ENCODE assay signal across 29 cellular contexts in the genomic region with DNA sequence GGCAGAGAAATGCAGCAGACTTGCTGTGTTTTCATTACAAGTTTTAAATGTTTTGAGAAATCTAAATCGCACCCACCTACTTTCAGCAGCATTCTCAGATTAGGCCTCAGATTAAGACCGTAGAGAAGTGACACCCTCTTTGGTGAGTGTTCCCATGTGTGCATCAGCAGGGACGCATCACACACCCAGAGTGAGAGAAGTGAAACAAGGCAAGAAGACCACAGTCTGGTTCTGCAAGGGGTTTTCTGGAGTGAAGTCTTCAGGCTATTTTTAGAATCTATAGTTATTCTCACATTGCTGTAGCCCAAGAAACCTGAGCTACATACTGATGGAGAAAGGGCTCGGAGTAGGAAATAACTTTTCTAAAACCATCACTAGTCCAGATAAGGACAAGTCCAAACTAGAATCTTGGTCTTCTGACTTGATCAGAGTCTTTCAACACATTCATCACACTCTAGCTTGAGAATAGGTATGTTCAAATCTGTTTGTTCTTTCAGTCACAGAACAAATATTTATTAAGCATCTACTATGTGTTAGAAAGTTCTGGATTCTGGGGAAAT.
DNase-seq lines count a peak whose midpoint lies in the region; ATAC-seq, FAIRE-seq and TF ChIP-seq lines count a peak whose summit lies in the region.
"Had no signal": no experiment of that assay in that cellular context is flagged by ENCODE, and none has a peak within 500 bp of the region (broad histone marks: within the 10 kb centered on the region; RNA-seq: fewer than 3 reads in every experiment).

No MANE protein-coding gene starts in this region.

- no peak for FAIRE-seq in bronchial epithelial cell (lab: Jason Lieb, UNC)
- FAIRE-seq: GM18507, H1, pancreas had no signal

- H3K4me3 Mint-ChIP-seq in activated T-cell treated with anti-CD3 and anti-CD28 coated beads, Interleukin-2, amount 50 U/mL, for 24 hours: no peak overlapping the region
- H3K4me3 Mint-ChIP-seq: nephron progenitor cell had no signal

- H3K27ac Mint-ChIP-seq in activated T-cell treated with anti-CD3 and anti-CD28 coated beads, Interleukin-2, amount 50 U/mL, for 24 hours: no peak overlapping the region
- H3K27ac Mint-ChIP-seq: nephron progenitor cell had no signal

- peaks cover 17% of the 10 kb centered on the region for H3K9me3 Mint-ChIP-seq in activated T-cell treated with anti-CD3 and anti-CD28 coated beads, Interleukin-2, amount 50 U/mL, for 24 hours
- H3K9me3 Mint-ChIP-seq: nephron progenitor cell had no signal

- no peaks in the 10 kb centered on the region for H3K36me3 ChIP-seq in bronchial epithelial cell (ENCODE audit: control insufficient read depth, insufficient read depth, low read length)
- H3K36me3 ChIP-seq: pancreas, right atrium auricular region, upper lobe of left lung had no signal

- no peaks in the 10 kb centered on the region for H3K27me3 ChIP-seq in bronchial epithelial cell (ENCODE audit: control insufficient read depth, insufficient read depth, low read length)
- H3K27me3 ChIP-seq: dorsolateral prefrontal cortex, pancreas, right atrium auricular region, upper lobe of left lung had no signal

- H3K27me3 Mint-ChIP-seq in activated T-cell treated with anti-CD3 and anti-CD28 coated beads, Interleukin-2, amount 50 U/mL, for 24 hours: no peaks in the 10 kb centered on the region

- H3K36me3 Mint-ChIP-seq in activated T-cell treated with anti-CD3 and anti-CD28 coated beads, Interleukin-2, amount 50 U/mL, for 24 hours (ENCODE audit: low read depth): no peaks in the 10 kb centered on the region

- DNase-seq in GM12865 (ENCODE audit: low read depth) (peak; percentile 1), bronchial epithelial cell (ENCODE audit: low read depth) (peak; percentile 82), NCI-H2029 treated with DMSO at 0.1 percent for 48 hours (lab: John Stamatoyannopoulos, UW) (no peak), NCI-H748 treated with DMSO at 0.1 percent for 48 hours (lab: John Stamatoyannopoulos, UW) (no peak), islet precursor cell (no peak)
- DNase-seq in activated T-cell treated with anti-CD3 and anti-CD28 coated beads, Interleukin-2, amount 50 U/mL, for 24 hours: no peak
- DNase-seq: activated CD4-positive, alpha-beta T cell treated with anti-CD3 and anti-CD28 coated beads for 48 hours; activated naive CD4-positive, alpha-beta T cell treated with anti-CD3 and anti-CD28 coated beads, Interleukin-2, amount 50 U/mL, for 16 hours; anterior cingulate cortex; central memory CD4-positive, alpha-beta T cell; DND-41; dorsolateral prefrontal cortex; hippocampal formation; Karpas-422; left ventricle myocardium superior; NCI-H1105; NCI-H2081 treated with DMSO at 0.1 percent for 48 hours; NCI-H510A; nephron progenitor cell; pancreas; SK-N-SH; stimulated activated CD4-positive, alpha-beta T cell treated with anti-CD3 and anti-CD28 coated beads, Interleukin-12 subunit alpha, Interleukin-12 subunit beta, amount 100 ng/mL, for 4 hours; T-helper 2 cell; upper lobe of left lung had no signal

- no peak for TF ChIP-seq CTCF in GM12865 (IDR thresholded peaks at IDR 0.05; ENCODE audit: insufficient read depth, low read depth, low read length, missing control alignments)
- no peak for TF ChIP-seq CTCF in bronchial epithelial cell (IDR thresholded peaks at IDR 0.05; ENCODE audit: insufficient read depth, low read length, severe bottlenecking)

- H3K4me3 ChIP-seq in GM12865 (ENCODE audit: low read depth, low read length) (no peak overlapping the region), bronchial epithelial cell (ENCODE audit: low read depth, low read length) (no peak overlapping the region)
- H3K4me3 ChIP-seq: dorsolateral prefrontal cortex, pancreas, right atrium auricular region, upper lobe of left lung had no signal

- no peaks in the 10 kb centered on the region for H3K4me1 Mint-ChIP-seq in activated T-cell treated with anti-CD3 and anti-CD28 coated beads, Interleukin-2, amount 50 U/mL, for 24 hours (ENCODE audit: low read depth)

- ATAC-seq in GM19351 (IDR thresholded peaks at IDR 0.05; ENCODE audit: unreplicated experiment) (peak; percentile 86), HG03025 (IDR thresholded peaks at IDR 0.05; ENCODE audit: low FRiP score, unreplicated experiment) (peak; percentile 57)
- ATAC-seq: left ventricle myocardium superior, pancreas had no signal

Comparison
In these comparisons a context has a peak if more than half of its experiments do, and no peak if none do; other contexts are left out.
1. DNase-seq: peak in GM12865 (single experiment) and bronchial epithelial cell (single experiment); none in NCI-H2029 treated with DMSO at 0.1 percent for 48 hours (single experiment), NCI-H748 treated with DMSO at 0.1 percent for 48 hours (single experiment), islet precursor cell (single experiment) and activated T-cell treated with anti-CD3 and anti-CD28 coated beads, Interleukin-2, amount 50 U/mL, for 24 hours (single experiment).